16 cellular contexts compared by ENCODE assay signal in genomic region chr1:21672478-21673276, GRCh38. TPM values are rescaled to one million over a fixed set of nuclear protein-coding genes. Genes with fewer than 3 reads are reported as not detected.
DNase-seq lines count a peak whose midpoint lies in the region; ATAC-seq, FAIRE-seq and TF ChIP-seq lines count a peak whose summit lies in the region.
"Had no signal": no experiment of that assay in that cellular context is flagged by ENCODE, and none has a peak within 500 bp of the region (broad histone marks: within the 10 kb centered on the region; RNA-seq: fewer than 3 reads in every experiment).

No MANE protein-coding gene starts in this region.

- H3K27ac ChIP-seq in liver (ENCODE audit: low read depth in 1 of 2, low read length in 2 of 2) (peak overlapping the region in 1 of 2 donors; percentile 56), HepG2 (ENCODE audit: extremely low read length, insufficient read depth, low read length) (no peak overlapping the region), astrocyte (ENCODE audit: low read depth, low read length) (no peak overlapping the region), RWPE1 (no peak overlapping the region)
- H3K27ac ChIP-seq: SJCRH30 had no signal

- DNase-seq in HepG2 (ENCODE audit: low spot score) (no peak), astrocyte (ENCODE audit: low read depth) (peak; percentile 20), nephron progenitor cell (no peak), RWPE1 (ENCODE audit: low spot score) (no peak), NCI-H2227 (lab: John Stamatoyannopoulos, UW; ENCODE audit: unreplicated experiment) (no peak), NCI-H1105 treated with DMSO at 0.1 percent for 48 hours (lab: John Stamatoyannopoulos, UW) (no peak)
- DNase-seq: esophagus squamous epithelium; immature natural killer cell; KG1; NCI-H187; stimulated activated CD4-positive, alpha-beta T cell treated with anti-CD3 and anti-CD28 coated beads, Interleukin-12 subunit alpha, Interleukin-12 subunit beta, amount 100 ng/mL, for 4 hours had no signal

- peaks cover 20% of the 10 kb centered on the region for H3K4me1 Mint-ChIP-seq in astrocyte (ENCODE audit: low read depth, unreplicated experiment)
- H3K4me1 Mint-ChIP-seq in nephron progenitor cell: peaks cover 69% of the 10 kb centered on the region
- H3K4me1 Mint-ChIP-seq: central memory CD8-positive, alpha-beta T cell had no signal

- H3K27me3 ChIP-seq in liver (ENCODE audit: control insufficient read depth in 4 of 4, insufficient read depth in 4 of 4, low read length in 3 of 4): no peaks in the 10 kb centered on the region
- no peaks in the 10 kb centered on the region for H3K27me3 ChIP-seq in HepG2 (ENCODE audit: control insufficient read depth in 1 of 2, insufficient read depth in 2 of 2, low read length in 2 of 2)
- H3K27me3 ChIP-seq in astrocyte (ENCODE audit: insufficient read depth, low read length): peaks cover 30% of the 10 kb centered on the region
- H3K27me3 ChIP-seq: SJCRH30 had no signal

- CTCF ChIA-PET in HepG2 (lab: Yijun Ruan, JAX; ENCODE audit: low intra/inter-chr PET ratio, low total read pairs) (no interaction called here), RWPE1 (lab: Yijun Ruan, JAX) (no interaction called here)

- peaks cover 0 to 3% (median 2%) of the 10 kb centered on the region in 4 donors for H3K36me3 ChIP-seq in liver (ENCODE audit: control insufficient read depth in 4 of 4, insufficient read depth in 3 of 4, low read depth in 1 of 4, low read length in 3 of 4)
- no peaks in the 10 kb centered on the region for H3K36me3 ChIP-seq in HepG2 (replicated peaks in 1 of 2; ENCODE audit: control insufficient read depth in 1 of 2, insufficient read depth in 2 of 2, low read length in 2 of 2)
- no peaks in the 10 kb centered on the region for H3K36me3 ChIP-seq in astrocyte (ENCODE audit: insufficient read depth, low read length)
- H3K36me3 ChIP-seq: SJCRH30 had no signal

- WGBS in liver: 89% methylated on average over 10 of the region's 10 CpGs
- WGBS in HepG2 (ENCODE audit: low lambda C conversion rate): 46% methylated on average over 10 of the region's 10 CpGs

- H3K4me3 Mint-ChIP-seq in astrocyte (ENCODE audit: unreplicated experiment) (no peak overlapping the region), nephron progenitor cell (no peak overlapping the region)
- H3K4me3 Mint-ChIP-seq: B cell; central memory CD8-positive, alpha-beta T cell; immature natural killer cell had no signal

- peaks cover 3% of the 10 kb centered on the region for H3K27me3 Mint-ChIP-seq in astrocyte (ENCODE audit: low read depth, unreplicated experiment)
- peaks cover 25% of the 10 kb centered on the region for H3K27me3 Mint-ChIP-seq in nephron progenitor cell (ENCODE audit: low read depth, poor library complexity)

- TF ChIP-seq EP300 in HepG2 (IDR thresholded peaks at IDR 0.05; ENCODE audit: low read depth in 2 of 2, low read length in 2 of 2): no peak
- no peak for TF ChIP-seq EP300 in HepG2 (CRISPR knock-in tag; IDR thresholded peaks at IDR 0.05; ENCODE audit: borderline replicate concordance)

- TF ChIP-seq CTCF in liver (IDR thresholded peaks at IDR 0.05; ENCODE audit: low read depth, low read length, missing input control) (no peak), HepG2 (CRISPR knock-in tag; IDR thresholded peaks at IDR 0.05) (no peak), astrocyte (IDR thresholded peaks at IDR 0.05; ENCODE audit: insufficient read depth, low read depth, low read length) (no peak), nephron progenitor cell (IDR thresholded peaks at IDR 0.05) (no peak), RWPE1 (conservative IDR thresholded peaks at IDR 0.05; ENCODE audit: low read depth) (no peak)

- intact Hi-C loops in HepG2 (cut with micrococcal nuclease; ENCODE audit: unreplicated experiment): no loop called here

- H3K9me3 Mint-ChIP-seq in astrocyte (ENCODE audit: unreplicated experiment): no peaks in the 10 kb centered on the region
- H3K9me3 Mint-ChIP-seq in nephron progenitor cell: no peaks in the 10 kb centered on the region
- H3K9me3 Mint-ChIP-seq: central memory CD8-positive, alpha-beta T cell; immature natural killer cell had no signal

- POLR2A ChIA-PET in HepG2 (lab: Yijun Ruan, JAX): no interaction called here
- POLR2A ChIA-PET in RWPE1 (lab: Yijun Ruan, JAX; ENCODE audit: low non-redundant PET): interaction anchor here (0.5 kb wide), 1 partner anchor 10 kb away, joined by 4 read pairs; no protein-coding TSS in a partner anchor

- H3K4me2 ChIP-seq in HepG2 (ENCODE audit: low read depth, low read length): no peak overlapping the region
- H3K4me2 ChIP-seq in astrocyte (ENCODE audit: low read length): peak overlapping the region; percentile 56

- TF ChIP-seq RAD21 in liver (IDR thresholded peaks at IDR 0.05) (no peak), HepG2 (CRISPR knock-in tag; IDR thresholded peaks at IDR 0.05) (no peak)

- BruUV-seq in HepG2 (replicated peaks; lab: Mats Ljungman, UMichigan): no TSS peak

- in situ Hi-C loops in HepG2 (cut with HindIII; ENCODE audit: extremely low pct_ligation_motif_present, low pct_unique_long_range_greater_than_20kb): no loop called here

- H2AFZ ChIP-seq in HepG2 (ENCODE audit: low read length) (no peak overlapping the region), astrocyte (ENCODE audit: low read depth, low read length) (no peak overlapping the region)

- H4K20me1 ChIP-seq in HepG2 (ENCODE audit: insufficient read depth, low read length): no peaks in the 10 kb centered on the region
- peaks cover 45% of the 10 kb centered on the region for H4K20me1 ChIP-seq in astrocyte (ENCODE audit: insufficient read depth, low read length)

- no peak for TF ChIP-seq POLR2A in HepG2 (IDR thresholded peaks at IDR 0.05; ENCODE audit: insufficient read depth in 1 of 2, low read depth in 2 of 2, low read length in 2 of 2)

- H3K9me3 ChIP-seq in liver (ENCODE audit: control insufficient read depth in 4 of 4, low read length in 3 of 4): no peaks in the 10 kb centered on the region
- H3K9me3 ChIP-seq in HepG2 (ENCODE audit: low read length): no peaks in the 10 kb centered on the region
- no peaks in the 10 kb centered on the region for H3K9me3 ChIP-seq in astrocyte (ENCODE audit: insufficient read depth, low read depth, low read length)
- H3K9me3 ChIP-seq: esophagus squamous epithelium, SJCRH30 had no signal

- H3K9ac ChIP-seq in liver (ENCODE audit: low read depth in 1 of 2, low read length in 2 of 2) (no peak overlapping the region), HepG2 (ENCODE audit: insufficient read depth, low read depth, low read length) (no peak overlapping the region), astrocyte (ENCODE audit: low read length) (peak overlapping the region; percentile 6)

- peaks cover 20 to 45% (median 33%) of the 10 kb centered on the region in 4 donors for H3K4me1 ChIP-seq in liver (ENCODE audit: control insufficient read depth in 4 of 4, insufficient read depth in 4 of 4, low read length in 3 of 4)
- peaks cover 46% of the 10 kb centered on the region for H3K4me1 ChIP-seq in HepG2 (ENCODE audit: insufficient read depth, low read length)
- peaks cover 33% of the 10 kb centered on the region for H3K4me1 ChIP-seq in astrocyte (ENCODE audit: insufficient read depth, low read length)

- H3K36me3 Mint-ChIP-seq in astrocyte (ENCODE audit: low read depth, unreplicated experiment) (peaks cover 2% of the 10 kb centered on the region), nephron progenitor cell (ENCODE audit: low read depth) (no peaks in the 10 kb centered on the region)
- H3K36me3 Mint-ChIP-seq: immature natural killer cell had no signal

- H3K4me3 ChIP-seq in liver (ENCODE audit: low read depth in 1 of 3, low read length in 3 of 3) (no peak overlapping the region), HepG2 (replicated peaks in 1 of 3; ENCODE audit: insufficient read depth in 1 of 3, low read depth in 2 of 3, low read length in 3 of 3) (no peak overlapping the region), astrocyte (ENCODE audit: insufficient read depth, low read depth, low read length) (no peak overlapping the region)
- H3K4me3 ChIP-seq: esophagus squamous epithelium, SJCRH30 had no signal

- ATAC-seq in HepG2 (no peak), GM18502 (IDR thresholded peaks at IDR 0.05; ENCODE audit: poor library complexity, unreplicated experiment) (no peak)

- no peak overlapping the region for H3K27ac Mint-ChIP-seq in astrocyte (ENCODE audit: unreplicated experiment)
- peak overlapping the region; percentile 39 for H3K27ac Mint-ChIP-seq in nephron progenitor cell
- H3K27ac Mint-ChIP-seq: B cell had no signal

- H3K79me2 ChIP-seq in HepG2 (ENCODE audit: insufficient read depth, low read length): peaks cover 10% of the 10 kb centered on the region
- H3K79me2 ChIP-seq in astrocyte (ENCODE audit: insufficient read depth, low read length): no peaks in the 10 kb centered on the region

- FAIRE-seq in HepG2 (lab: Jason Lieb, UNC) (no peak), astrocyte (lab: Jason Lieb, UNC) (no peak)

TF ChIP-seq in liver, 16 proteins besides CTCF, POLR2A, EP300 and RAD21 (continues in another document):
- peak; percentile 4 for TF ChIP-seq NR2F2 (IDR thresholded peaks at IDR 0.05)

TF ChIP-seq in HepG2, 621 proteins besides CTCF, POLR2A, EP300 and RAD21 (continues in another document):
- no peak for TF ChIP-seq ZNF563 (CRISPR knock-in tag; IDR thresholded peaks at IDR 0.05)
- TF ChIP-seq NCOA1 (CRISPR knock-in tag; IDR thresholded peaks at IDR 0.05): no peak

RNA-seq across cellular contexts. Expression of gene RAP1GAP, which starts 3.5 kb away (rescaled TPM):
- total RNA-seq in liver: 10 to 100 TPM; 10.7 to 23.1 TPM
- 10 to 100 TPM in 1 of 2 donors, 1 to 10 TPM in 1; 8.6 to 11.8 TPM for polyA plus RNA-seq in liver
- total RNA-seq in HepG2 (2016; rRNA removed; fragmentation: Illumina TruSeq; extraction: Trizol): 9.7 and 11.9 TPM in 2 replicates
- total RNA-seq in HepG2 (2016; cell fraction: cytosol; rRNA removed; fragmentation: Illumina TruSeq; extraction: Trizol; ENCODE audit: low read depth): 3.8 and 5.0 TPM in 2 replicates
- 7.8 and 12.1 TPM in 2 replicates for total RNA-seq in HepG2 (2016; cell fraction: insoluble cytoplasmic fraction; rRNA removed; fragmentation: Illumina TruSeq; extraction: Trizol)
- total RNA-seq in HepG2 (2016; cell fraction: membrane; rRNA removed; fragmentation: Illumina TruSeq; extraction: Trizol): 9.5 and 11.5 TPM in 2 replicates
- total RNA-seq in HepG2 (2016; cell fraction: nucleus; rRNA removed; fragmentation: Illumina TruSeq; extraction: Trizol): 13.6 and 14.7 TPM in 2 replicates
- polyA plus RNA-seq in HepG2 (2011; rRNA removed): 37.5 and 46.1 TPM in 2 replicates
- polyA plus RNA-seq in HepG2 (2011; cell fraction: cytosol; rRNA removed): 21.6 and 24.9 TPM in 2 replicates
- 114 and 133 TPM in 2 replicates for polyA plus RNA-seq in HepG2 (2011; cell fraction: nucleus; rRNA removed)
- 22.0 and 27.8 TPM in 2 replicates for polyA plus RNA-seq in HepG2 (2012)
- polyA plus RNA-seq in HepG2 (2016; cell fraction: cytosol; fragmentation: Illumina TruSeq; extraction: Trizol; ENCODE audit: low read depth): 5.3 and 7.0 TPM in 2 replicates
- 17.1 and 23.0 TPM in 2 replicates for polyA plus RNA-seq in HepG2 (2016; cell fraction: insoluble cytoplasmic fraction; fragmentation: Illumina TruSeq; extraction: Trizol; ENCODE audit: low read depth)
- 14.4 and 18.4 TPM in 2 replicates for polyA plus RNA-seq in HepG2 (2016; cell fraction: membrane; fragmentation: Illumina TruSeq; extraction: Trizol; ENCODE audit: low read depth)
- polyA plus RNA-seq in HepG2 (2016; cell fraction: nucleus; fragmentation: Illumina TruSeq; extraction: Trizol; ENCODE audit: insufficient read depth, low read depth): 58.0 and 62.8 TPM in 2 replicates
- 18.4 and 45.8 TPM in 2 replicates for polyA minus RNA-seq in HepG2 (2011; rRNA and poly(A)+ RNA removed; ENCODE audit: low replicate concordance)
- 12.8 and 14.1 TPM in 2 replicates for polyA minus RNA-seq in HepG2 (2011; cell fraction: cytosol; rRNA and poly(A)+ RNA removed)
- 20.8 and 23.4 TPM in 2 replicates for polyA minus RNA-seq in HepG2 (2011; cell fraction: nucleus; rRNA and poly(A)+ RNA removed)
- 3.2 and 5.4 TPM in 2 replicates for total RNA-seq in astrocyte
- polyA plus RNA-seq: immature natural killer cell had no signal
